ENCODE assay signal across 8 cellular contexts in genomic region chrX:120244735-120245498, GRCh38. TPM values are rescaled to one million over a fixed set of nuclear protein-coding genes. Genes with fewer than 3 reads are reported as not detected.
DNase-seq lines count a peak whose midpoint lies in the region; ATAC-seq and TF ChIP-seq lines count a peak whose summit lies in the region.

No MANE protein-coding gene starts in this region.

- peaks cover 4% of the 10 kb centered on the region for H3K36me3 Mint-ChIP-seq in stimulated activated effector memory CD8-positive, alpha-beta T cell treated with anti-CD3 and anti-CD28 coated beads, Interleukin-12 subunit alpha, Interleukin-12 subunit beta, amount 100 ng/mL, for 72 hours

- peak overlapping the region; percentile 96 for H3K27ac Mint-ChIP-seq in stimulated activated effector memory CD8-positive, alpha-beta T cell treated with anti-CD3 and anti-CD28 coated beads, Interleukin-12 subunit alpha, Interleukin-12 subunit beta, amount 100 ng/mL, for 72 hours

- DNase-seq in COLO668 (lab: John Stamatoyannopoulos, UW; ENCODE audit: unreplicated experiment) (peak; percentile 79), HS-5 (ENCODE audit: low read depth) (peak; percentile 48), NOMO-1 treated with dmso at 0.1 percent for 144 hours (lab: John Stamatoyannopoulos, UW; ENCODE audit: unreplicated experiment) (peak; percentile 34), activated T-cell treated with anti-CD3 and anti-CD28 coated beads for 24 hours (ENCODE audit: low read depth) (peak; percentile 45), epithelial cell of proximal tubule (ENCODE audit: low read depth) (peak; percentile 52), mucosa of gallbladder (ENCODE audit: low spot score) (peak; percentile 66)
- DNase-seq in stimulated activated effector memory CD8-positive, alpha-beta T cell treated with anti-CD3 and anti-CD28 coated beads, Interleukin-12 subunit alpha, Interleukin-12 subunit beta, amount 100 ng/mL, for 72 hours (ENCODE audit: low spot score in 2 of 2), result peak; percentile 24 to 72

- H3K4me1 Mint-ChIP-seq in stimulated activated effector memory CD8-positive, alpha-beta T cell treated with anti-CD3 and anti-CD28 coated beads, Interleukin-12 subunit alpha, Interleukin-12 subunit beta, amount 100 ng/mL, for 72 hours, result peaks cover 13% of the 10 kb centered on the region

- H3K4me3 ChIP-seq in epithelial cell of proximal tubule (ENCODE audit: low read depth, low read length), result peak overlapping the region; percentile 76

- no peaks in the 10 kb centered on the region for H3K9me3 Mint-ChIP-seq in stimulated activated effector memory CD8-positive, alpha-beta T cell treated with anti-CD3 and anti-CD28 coated beads, Interleukin-12 subunit alpha, Interleukin-12 subunit beta, amount 100 ng/mL, for 72 hours

- TF ChIP-seq CTCF in epithelial cell of proximal tubule (conservative IDR thresholded peaks at IDR 0.05; ENCODE audit: low read depth, low read length), result no peak

- H3K4me3 Mint-ChIP-seq in stimulated activated effector memory CD8-positive, alpha-beta T cell treated with anti-CD3 and anti-CD28 coated beads, Interleukin-12 subunit alpha, Interleukin-12 subunit beta, amount 100 ng/mL, for 72 hours, result peak overlapping the region; percentile 92

- peak; percentile 59 for ATAC-seq in GM21360 (IDR thresholded peaks at IDR 0.05; ENCODE audit: unreplicated experiment)
- ATAC-seq in stimulated activated effector memory CD8-positive, alpha-beta T cell treated with anti-CD3 and anti-CD28 coated beads, Interleukin-12 subunit alpha, Interleukin-12 subunit beta, amount 100 ng/mL, for 72 hours, result peak; percentile 95

RNA-seq across cellular contexts. Expression of gene ZBTB33, which starts 5.7 kb away (rescaled TPM):
- 9.4 and 12.9 TPM in 2 replicates for total RNA-seq in epithelial cell of proximal tubule
- 19.9 TPM for total RNA-seq in mucosa of gallbladder

Comparison
In these comparisons a context has a peak if more than half of its experiments do, and no peak if none do; other contexts are left out.
1. Peak in every context shown above with its lines: DNase-seq, ATAC-seq and H3K4me3 ChIP-seq.